ENCODE assay signal across 8 cellular contexts in the genomic region with DNA sequence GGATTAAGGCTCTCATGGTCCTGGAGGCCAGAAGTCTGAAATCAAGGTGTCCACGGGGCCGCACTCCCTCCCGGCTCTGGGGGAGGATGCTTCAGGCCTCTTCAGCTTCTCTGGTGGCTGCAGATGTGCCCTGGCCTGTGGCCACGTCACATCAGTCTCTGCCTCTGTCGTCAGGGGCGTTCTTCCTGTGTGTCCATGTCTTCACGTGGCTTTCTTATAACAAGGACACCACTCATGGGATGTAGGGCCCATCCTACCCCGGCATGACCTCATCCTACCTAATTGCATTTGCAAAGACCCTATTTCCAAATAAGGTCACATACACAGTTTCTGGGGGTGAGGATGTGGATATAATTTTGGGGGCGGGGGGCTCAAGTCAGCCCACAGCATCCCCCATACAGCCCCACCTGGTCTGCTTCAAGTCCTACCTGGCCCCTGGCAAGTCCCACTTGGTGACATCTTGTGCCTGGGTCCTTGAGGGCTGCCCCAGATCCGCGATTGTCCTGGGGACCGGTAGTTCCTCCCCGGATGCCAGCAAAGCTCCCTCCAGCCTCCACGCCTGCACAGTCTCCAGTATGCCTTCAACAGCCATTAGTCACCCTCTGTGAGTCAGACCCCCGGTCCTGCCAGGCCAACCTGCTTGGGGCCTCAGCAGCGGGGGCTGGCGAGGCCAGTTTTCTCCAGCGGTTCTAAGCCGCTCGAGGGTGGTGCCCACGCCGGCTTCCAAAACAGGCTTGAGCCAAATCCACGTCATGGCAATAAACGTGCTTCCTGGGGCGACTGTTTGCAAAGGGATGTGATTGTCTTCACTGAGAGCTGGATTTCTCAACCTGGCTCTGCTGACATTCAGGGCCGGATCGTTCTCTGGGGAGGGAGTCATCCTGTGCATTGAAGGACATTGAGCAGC. TPM values are rescaled to one million over a fixed set of nuclear protein-coding genes. Genes with fewer than 3 reads are reported as not detected.
DNase-seq lines count a peak whose midpoint lies in the region; ATAC-seq and TF ChIP-seq lines count a peak whose summit lies in the region.

No MANE protein-coding gene starts in this region.

- H2AK5ac ChIP-seq in trophoblast cell (ENCODE audit: low read length), result peak overlapping the region; percentile 21

- no peaks in the 10 kb centered on the region for H3K9me3 Mint-ChIP-seq in activated B cell treated with CpG ODN at 0.5 μM for 24 hours

- H3K14ac ChIP-seq in trophoblast cell (ENCODE audit: low read length), result peak overlapping the region; percentile 46

- H2BK12ac ChIP-seq in trophoblast cell (ENCODE audit: low read length), result peak overlapping the region; percentile 80

- peaks cover 33 to 53% of the 10 kb centered on the region in 2 experiments for H3K36me3 ChIP-seq in trophoblast cell (ENCODE audit: control insufficient read depth in 1 of 2, insufficient read depth in 2 of 2, low read length in 2 of 2)

- H3K4me3 Mint-ChIP-seq in activated B cell treated with CpG ODN at 0.5 μM for 24 hours, result peak overlapping the region; percentile 53

- peak overlapping the region; percentile 33 for H4K8ac ChIP-seq in trophoblast cell (ENCODE audit: low read depth, low read length)

- intact Hi-C loops in activated B cell treated with CpG ODN at 0.5 μM for 24 hours (cut with micrococcal nuclease) (no loop called here), Right ventricle myocardium inferior (cut with DNase I) (no loop called here)

- peak overlapping the region; percentile 56 for H3K27ac ChIP-seq in trophoblast cell (ENCODE audit: low read depth, low read length)

- peak overlapping the region; percentile 46 for H3K4me2 ChIP-seq in trophoblast cell (ENCODE audit: low read length)

- no peak overlapping the region for H3K9ac ChIP-seq in trophoblast cell (ENCODE audit: low read length)

- H3K27ac Mint-ChIP-seq in activated B cell treated with CpG ODN at 0.5 μM for 24 hours, result peak overlapping the region; percentile 86

- no peaks in the 10 kb centered on the region for H3K9me3 ChIP-seq in trophoblast cell (ENCODE audit: insufficient read depth, low read depth, low read length)

- no peaks in the 10 kb centered on the region for H3K27me3 ChIP-seq in trophoblast cell (ENCODE audit: insufficient read depth, low read length)

- no peak overlapping the region for H2AFZ ChIP-seq in trophoblast cell (ENCODE audit: insufficient read depth, low read length, poor library complexity)

- H3K4me1 Mint-ChIP-seq in activated B cell treated with CpG ODN at 0.5 μM for 24 hours, result peaks cover 94% of the 10 kb centered on the region

- H3K79me1 ChIP-seq in trophoblast cell (ENCODE audit: low read length), result peaks cover 5% of the 10 kb centered on the region

- POLR2A ChIA-PET in activated B cell treated with CpG ODN at 0.5 μM for 24 hours (lab: Charles Lee), result interaction anchor here (0.6 to 6.9 kb wide), 5 partner anchors 17 to 100 kb away, joined by 3 to 53 read pairs (median 5); partner anchors contain the start of gene MYO9B

- no peak overlapping the region for H3K23ac ChIP-seq in trophoblast cell (ENCODE audit: low read length)

- peak; percentile 95 for DNase-seq in AG09309 (ENCODE audit: low read depth)
- DNase-seq in HPDE6-E6E7 (ENCODE audit: extremely low spot score), result peak; percentile 98
- DNase-seq in activated B cell treated with CpG ODN at 0.5 μM for 24 hours, result no peak
- peak; percentile 79 for DNase-seq in Right ventricle myocardium inferior (ENCODE audit: missing footprints)
- DNase-seq in trophoblast cell, result peak; percentile 89
- DNase-seq in NCI-H345 (lab: John Stamatoyannopoulos, UW), result no peak
- DNase-seq in GM10266 (ENCODE audit: extremely low spot score), result no peak

- no peak overlapping the region for H4K12ac ChIP-seq in trophoblast cell (ENCODE audit: low read depth, low read length)

- no peaks in the 10 kb centered on the region for H3K27me3 Mint-ChIP-seq in activated B cell treated with CpG ODN at 0.5 μM for 24 hours

- peak overlapping the region; percentile 50 for H3K18ac ChIP-seq in trophoblast cell (ENCODE audit: low read length)

- peak overlapping the region; percentile 26 for H4K91ac ChIP-seq in trophoblast cell (ENCODE audit: low read depth, low read length)

- H3K4me3 ChIP-seq in AG09309 (ENCODE audit: control insufficient read depth, low read depth, low read length) (peak overlapping the region; percentile 16), trophoblast cell (ENCODE audit: low read depth, low read length) (no peak overlapping the region)

- ATAC-seq in activated B cell treated with CpG ODN at 0.5 μM for 24 hours (ENCODE audit: low read depth) (peak; percentile 23), Right ventricle myocardium inferior (peak; percentile 82), GM19035 (IDR thresholded peaks at IDR 0.05; ENCODE audit: unreplicated experiment) (no peak)

- WGBS in trophoblast cell (ENCODE audit: extremely low coverage, insufficient coverage, insufficient read length), result no CpG with 5 or more reads among the region's 27 CpGs

- H3K79me2 ChIP-seq in trophoblast cell (ENCODE audit: control insufficient read depth, insufficient read depth, low read length, poor library complexity), result peaks cover 4% of the 10 kb centered on the region

- peaks cover 53% of the 10 kb centered on the region for H3K36me3 Mint-ChIP-seq in activated B cell treated with CpG ODN at 0.5 μM for 24 hours (ENCODE audit: low read depth)

- peak overlapping the region; percentile 18 for H2BK120ac ChIP-seq in trophoblast cell (ENCODE audit: insufficient read depth, low read length, poor library complexity)

- peak overlapping the region; percentile 66 for H2BK5ac ChIP-seq in trophoblast cell (ENCODE audit: low read depth, low read length, poor library complexity)

- peaks cover 23 to 29% of the 10 kb centered on the region in 2 experiments for H3K4me1 ChIP-seq in trophoblast cell (ENCODE audit: control insufficient read depth in 1 of 2, insufficient read depth in 2 of 2, low read length in 2 of 2)

- H3K4ac ChIP-seq in trophoblast cell (ENCODE audit: low read depth, low read length), result peak overlapping the region; percentile 60

- CTCF ChIA-PET in activated B cell treated with CpG ODN at 0.5 μM for 24 hours (lab: Charles Lee), result no interaction called here

- TF ChIP-seq CTCF in AG09309 (IDR thresholded peaks at IDR 0.05; ENCODE audit: control insufficient read depth, insufficient read depth, low read depth, low read length, missing control alignments) (no peak), activated B cell treated with CpG ODN at 0.5 μM for 24 hours (IDR thresholded peaks at IDR 0.05) (no peak), GM10266 (IDR thresholded peaks at IDR 0.05; ENCODE audit: control insufficient read depth, insufficient read depth, low read depth, missing control alignments) (no peak)

RNA-seq across cellular contexts. Expression of gene MYO9B, which starts 32.2 kb away (rescaled TPM):
- 217 and 239 TPM in 2 replicates for total RNA-seq in activated B cell treated with CpG ODN at 0.5 μM for 24 hours
- total RNA-seq in Right ventricle myocardium inferior, result 33.2 TPM
- 64.1 and 65.1 TPM in 2 replicates for polyA plus RNA-seq in trophoblast cell (2013)

RNA-seq across cellular contexts. Expression of gene HAUS8, which starts 32.5 kb away (rescaled TPM):
- total RNA-seq in activated B cell treated with CpG ODN at 0.5 μM for 24 hours, result 15.8 and 17.8 TPM in 2 replicates
- total RNA-seq in Right ventricle myocardium inferior, result 5.4 TPM
- 31.7 and 32.6 TPM in 2 replicates for polyA plus RNA-seq in trophoblast cell (2013)

Comparison
In these comparisons a context has a peak if more than half of its experiments do, and no peak if none do; other contexts are left out.
1. DNase-seq: peak in AG09309 (single experiment), HPDE6-E6E7 (single experiment), Right ventricle myocardium inferior (single experiment) and trophoblast cell (2 of 2); none in activated B cell treated with CpG ODN at 0.5 μM for 24 hours (single experiment), NCI-H345 (single experiment) and GM10266 (single experiment).